ENCODE assay signal across 8 cellular contexts in genomic region chr14:74905595-74906142, GRCh38. TPM values are rescaled to one million over a fixed set of nuclear protein-coding genes. Genes with fewer than 3 reads are reported as not detected.
DNase-seq lines count a peak whose midpoint lies in the region; ATAC-seq and TF ChIP-seq lines count a peak whose summit lies in the region.

No MANE protein-coding gene starts in this region.

- H3K4me3 Mint-ChIP-seq in nephron, result no peak overlapping the region

- intact Hi-C loops in A673 (cut with micrococcal nuclease; ENCODE audit: unreplicated experiment), result loop anchor here (1.0 kb wide), 1 partner anchor 44 kb away; no protein-coding TSS in a partner anchor

- H3K4me1 ChIP-seq in A673 (ENCODE audit: insufficient read depth, low read length, poor library complexity, severe bottlenecking), result no peaks in the 10 kb centered on the region

- no peaks in the 10 kb centered on the region for H3K9me3 ChIP-seq in A673 (ENCODE audit: low read depth, low read length, poor library complexity, severe bottlenecking)

- no peak overlapping the region for H3K27ac ChIP-seq in A673 (ENCODE audit: low read depth, low read length, poor library complexity, severe bottlenecking)

- no peaks in the 10 kb centered on the region for H3K27me3 Mint-ChIP-seq in nephron (ENCODE audit: low read depth)

- H3K4me1 Mint-ChIP-seq in nephron, result peaks cover 13% of the 10 kb centered on the region

- peak; percentile 27 for TF ChIP-seq POLR2A in erythroblast (IDR thresholded peaks at IDR 0.05; ENCODE audit: low read length)

- CTCF ChIA-PET in A673 (lab: Charles Lee), result interaction anchor here (0.6 to 3.3 kb wide), 4 partner anchors 18 to 297 kb away, joined by 3 to 26 read pairs (median 4); partner anchors contain the start of gene RPS6KL1

- POLR2A ChIA-PET in A673 (lab: Charles Lee; ENCODE audit: low non-redundant PET), result interaction anchor here (0.7 kb wide), 1 partner anchor 32 kb away, joined by 4 read pairs; no protein-coding TSS in a partner anchor

- TF ChIP-seq CTCF in A673 (conservative IDR thresholded peaks at IDR 0.05; ENCODE audit: low read depth, low read length), result peak; percentile 99
- peak; percentile 82 to 87 (median 86) for TF ChIP-seq CTCF in nephron (IDR thresholded peaks at IDR 0.05; ENCODE audit: unreplicated experiment in 3 of 3)

- peak overlapping the region in 1 of 3 experiments; percentile 56 for H3K27ac Mint-ChIP-seq in nephron

- H3K4me3 ChIP-seq in A673 (ENCODE audit: low read depth, low read length, poor library complexity, severe bottlenecking), result no peak overlapping the region

- peaks cover 46% of the 10 kb centered on the region for H3K36me3 ChIP-seq in A673 (ENCODE audit: insufficient read depth, low read length, poor library complexity, severe bottlenecking)

- no peaks in the 10 kb centered on the region for H3K27me3 ChIP-seq in A673 (replicated peaks; ENCODE audit: insufficient read depth, low read depth, low read length, poor library complexity)

- no TSS peak for BruUV-seq in A673 (replicated peaks; lab: Mats Ljungman, UMichigan)

- H3K9me3 Mint-ChIP-seq in nephron, result no peaks in the 10 kb centered on the region

- H3K36me3 Mint-ChIP-seq in nephron (ENCODE audit: low read depth), result peaks cover 30% of the 10 kb centered on the region

- ATAC-seq in GM18498 (IDR thresholded peaks at IDR 0.05; ENCODE audit: unreplicated experiment), result peak; percentile 51
- peak; percentile 67 for ATAC-seq in stimulated activated naive CD8-positive, alpha-beta T cell treated with anti-CD3 and anti-CD28 coated beads, Interleukin-15, Interleukin-2, amounts not matched to agents 100 U/mL and 50 U/mL, for 24 hours
- no peak for ATAC-seq in GM21515 (IDR thresholded peaks at IDR 0.05; ENCODE audit: unreplicated experiment)

- DNase-seq in A673 (ENCODE audit: low spot score), result peak; percentile 75
- DNase-seq in NK-92 treated with Interleukin-12 subunit alpha and Interleukin-12 subunit beta, amount 100 ng/mL, for 24 hours (lab: John Stamatoyannopoulos, UW), result peak; percentile 9
- peak; percentile 70 for DNase-seq in activated T-cell treated with anti-CD3 and anti-CD28 coated beads for 24 hours (ENCODE audit: low read depth)
- DNase-seq in erythroblast (lab: John Stamatoyannopoulos, UW), result peak; percentile 70 to 85
- DNase-seq in stimulated activated naive CD8-positive, alpha-beta T cell treated with anti-CD3 and anti-CD28 coated beads, Interleukin-15, Interleukin-2, amounts not matched to agents 100 U/mL and 50 U/mL, for 24 hours, result peak; percentile 91

RNA-seq across cellular contexts. Expression of gene RPS6KL1, which starts 17.4 kb away (rescaled TPM):
- 0.80 and 1.0 TPM in 2 replicates for total RNA-seq in A673 (2021)

RNA-seq across cellular contexts. Expression of gene DLST, which starts 24.0 kb away (rescaled TPM):
- 139 and 145 TPM in 2 replicates for total RNA-seq in A673 (2021)

RNA-seq across cellular contexts. Expression of gene PROX2, which starts 29.7 kb away (rescaled TPM):
- not detected in 2 replicates for total RNA-seq in A673 (2021)

RNA-seq across cellular contexts. Expression of gene PGF, which starts 49.7 kb away (rescaled TPM):
- 32.2 and 48.1 TPM in 2 replicates for total RNA-seq in A673 (2021)

Comparison
In these comparisons a context has a peak if more than half of its experiments do, and no peak if none do; other contexts are left out.
1. DNase-seq: peak in every context shown above with its lines; median percentile 91 in stimulated activated naive CD8-positive, alpha-beta T cell treated with anti-CD3 and anti-CD28 coated beads, Interleukin-15, Interleukin-2, amounts not matched to agents 100 U/mL and 50 U/mL, for 24 hours; 78 in erythroblast; 75 in A673; 70 in activated T-cell treated with anti-CD3 and anti-CD28 coated beads for 24 hours; 9 in NK-92 treated with Interleukin-12 subunit alpha and Interleukin-12 subunit beta, amount 100 ng/mL, for 24 hours.